Comparison of ENCODE assay signal across 12 cellular contexts in genomic region chr5:128777052-128777451, GRCh38.
A peak's percentile ranks its signal among the peaks of the same experiment; 100 is the strongest.
DNase-seq lines count a peak whose midpoint lies in the region; ATAC-seq and TF ChIP-seq lines count a peak whose summit lies in the region.
"Had no signal": no experiment of that assay in that cellular context is flagged by ENCODE, and none has a peak within 500 bp of the region (broad histone marks: within the 10 kb centered on the region; RNA-seq: fewer than 3 reads in every experiment).

No MANE protein-coding gene starts in this region.

- ATAC-seq in GM21528 (IDR thresholded peaks at IDR 0.05; ENCODE audit: low FRiP score, unreplicated experiment) (peak; percentile 87), HG03135 (IDR thresholded peaks at IDR 0.05; ENCODE audit: unreplicated experiment) (peak; percentile 83), upper lobe of right lung (no peak)
- ATAC-seq: A549, body of pancreas, Panc1 had no signal

- no peak for TF ChIP-seq POLR2A in spleen (IDR thresholded peaks at IDR 0.05)

- H3K27ac ChIP-seq in spleen: no peak overlapping the region
- H3K27ac ChIP-seq in upper lobe of right lung: no peak overlapping the region
- H3K27ac ChIP-seq: A549, body of pancreas, thoracic aorta had no signal

- 78 to 97% (median 96%) methylated on average over 1 of the region's 1 CpG for WGBS in spleen, 5 donors

- no peak overlapping the region for H3K4me3 ChIP-seq in spleen
- H3K4me3 ChIP-seq in upper lobe of right lung: no peak overlapping the region
- H3K4me3 ChIP-seq: A549, body of pancreas, thoracic aorta had no signal

- no peak overlapping the region for H3K27ac Mint-ChIP-seq in activated CD4-positive, alpha-beta T cell treated with anti-CD3 and anti-CD28 coated beads, Interleukin-2, amount 10 ng/mL, durations not matched to agents 24 days and 14 days

- H3K27me3 Mint-ChIP-seq in activated CD4-positive, alpha-beta T cell treated with anti-CD3 and anti-CD28 coated beads, Interleukin-2, amount 10 ng/mL, durations not matched to agents 24 days and 14 days: peaks cover 16% of the 10 kb centered on the region

- no peaks in the 10 kb centered on the region for H3K36me3 ChIP-seq in spleen
- H3K36me3 ChIP-seq in upper lobe of right lung: no peaks in the 10 kb centered on the region
- H3K36me3 ChIP-seq: thoracic aorta had no signal

- peaks cover 14% of the 10 kb centered on the region for H3K4me1 Mint-ChIP-seq in activated CD4-positive, alpha-beta T cell treated with anti-CD3 and anti-CD28 coated beads, Interleukin-2, amount 10 ng/mL, durations not matched to agents 24 days and 14 days

- no peak overlapping the region for H3K4me3 Mint-ChIP-seq in activated CD4-positive, alpha-beta T cell treated with anti-CD3 and anti-CD28 coated beads, Interleukin-2, amount 10 ng/mL, durations not matched to agents 24 days and 14 days

- TF ChIP-seq CTCF in spleen (IDR thresholded peaks at IDR 0.05 in 8 of 11, conservative IDR thresholded peaks at IDR 0.05 in 3 of 11) (no peak), upper lobe of right lung (IDR thresholded peaks at IDR 0.05) (no peak)

- H3K9me3 Mint-ChIP-seq in activated CD4-positive, alpha-beta T cell treated with anti-CD3 and anti-CD28 coated beads, Interleukin-2, amount 10 ng/mL, durations not matched to agents 24 days and 14 days: peaks cover 4% of the 10 kb centered on the region

- H3K4me1 ChIP-seq in spleen (no peaks in the 10 kb centered on the region), upper lobe of right lung (no peaks in the 10 kb centered on the region)
- H3K4me1 ChIP-seq: body of pancreas had no signal

- H3K27me3 ChIP-seq in spleen (replicated peaks in 1 of 7): no peaks in the 10 kb centered on the region
- H3K27me3 ChIP-seq in upper lobe of right lung: no peaks in the 10 kb centered on the region
- H3K27me3 ChIP-seq: body of pancreas had no signal

- DNase-seq in activated CD4-positive, alpha-beta T cell treated with anti-CD3 and anti-CD28 coated beads, Interleukin-2, amount 10 ng/mL, durations not matched to agents 24 days and 14 days: peak; percentile 67
- DNase-seq in activated CD4-positive, alpha-beta T cell treated with anti-CD3 and anti-CD28 coated beads, Interleukin-2, amount 50 U/mL, for 4 hours: no peak
- DNase-seq in dermis blood vessel endothelial cell (peak; percentile 25), spleen (no peak), upper lobe of right lung (no peak), SIG-M5 treated with dmso at 0.1 percent for 504 hours (lab: John Stamatoyannopoulos, UW; ENCODE audit: unreplicated experiment) (no peak)
- DNase-seq: body of pancreas had no signal

- H3K9me3 ChIP-seq in spleen: no peaks in the 10 kb centered on the region
- H3K9me3 ChIP-seq in upper lobe of right lung: no peaks in the 10 kb centered on the region
- H3K9me3 ChIP-seq: A549, body of pancreas, thoracic aorta had no signal

- no peaks in the 10 kb centered on the region for H3K36me3 Mint-ChIP-seq in activated CD4-positive, alpha-beta T cell treated with anti-CD3 and anti-CD28 coated beads, Interleukin-2, amount 10 ng/mL, durations not matched to agents 24 days and 14 days (ENCODE audit: low read depth)

- intact Hi-C loops in activated CD4-positive, alpha-beta T cell treated with anti-CD3 and anti-CD28 coated beads, Interleukin-2, amount 10 ng/mL, durations not matched to agents 24 days and 14 days (cut with micrococcal nuclease): no loop called here
- intact Hi-C loops in spleen (cut with DNase I; ENCODE audit: low total_unique reads) (no loop called here), upper lobe of right lung (cut with DNase I) (no loop called here)

Comparison
In these comparisons a context has a peak if more than half of its experiments do, and no peak if none do; other contexts are left out.
1. DNase-seq: peak in activated CD4-positive, alpha-beta T cell treated with anti-CD3 and anti-CD28 coated beads, Interleukin-2, amount 10 ng/mL, durations not matched to agents 24 days and 14 days (single experiment) and dermis blood vessel endothelial cell (single experiment); none in activated CD4-positive, alpha-beta T cell treated with anti-CD3 and anti-CD28 coated beads, Interleukin-2, amount 50 U/mL, for 4 hours (0 of 2), spleen (single experiment), upper lobe of right lung (single experiment) and SIG-M5 treated with dmso at 0.1 percent for 504 hours (single experiment).